ENCODE assay signal across 9 cellular contexts in genomic region chr1:6438047-6438525, GRCh38. TPM values are rescaled to one million over a fixed set of nuclear protein-coding genes. Genes with fewer than 3 reads are reported as not detected.
DNase-seq lines count a peak whose midpoint lies in the region; ATAC-seq and TF ChIP-seq lines count a peak whose summit lies in the region.
"Had no signal": no experiment of that assay in that cellular context is flagged by ENCODE, and none has a peak within 500 bp of the region (broad histone marks: within the 10 kb centered on the region; RNA-seq: fewer than 3 reads in every experiment).

No MANE protein-coding gene starts in this region.

- H3K4me3 Mint-ChIP-seq in CD4-positive, alpha-beta memory T cell: peak overlapping the region in 4 of 8 donors; percentile 20 to 83 (median 36)
- H3K4me3 Mint-ChIP-seq in activated CD4-positive, alpha-beta memory T cell treated with anti-CD3 and anti-CD28 coated beads, Interleukin-2, amount 10 ng/mL, durations not matched to agents 7 days and 5 days: no peak overlapping the region
- no peak overlapping the region for H3K4me3 Mint-ChIP-seq in stimulated activated memory B cell treated with anti-CD40 and anti-IgM and Interleukin-4, amounts not matched to agents 10 μg/mL and 1 μg/mL and 100 μg/mL, for 72 hours
- H3K4me3 Mint-ChIP-seq: stimulated activated naive CD8-positive, alpha-beta T cell treated with anti-CD3 and anti-CD28 coated beads, Interleukin-15, Interleukin-2, amounts not matched to agents 100 ng/mL and 50 ng/mL, for 24 hours had no signal

- peak overlapping the region in 3 of 7 donors; percentile 41 to 75 (median 44) for H3K27ac Mint-ChIP-seq in CD4-positive, alpha-beta memory T cell
- H3K27ac Mint-ChIP-seq in activated CD4-positive, alpha-beta memory T cell treated with anti-CD3 and anti-CD28 coated beads, Interleukin-2, amount 10 ng/mL, durations not matched to agents 7 days and 5 days: no peak overlapping the region
- H3K27ac Mint-ChIP-seq in stimulated activated memory B cell treated with anti-CD40 and anti-IgM and Interleukin-4, amounts not matched to agents 10 μg/mL and 1 μg/mL and 100 μg/mL, for 72 hours: no peak overlapping the region
- H3K27ac Mint-ChIP-seq: stimulated activated naive CD8-positive, alpha-beta T cell treated with anti-CD3 and anti-CD28 coated beads, Interleukin-15, Interleukin-2, amounts not matched to agents 100 ng/mL and 50 ng/mL, for 24 hours had no signal

- no peak overlapping the region for H3K27ac ChIP-seq in CD4-positive, alpha-beta memory T cell (ENCODE audit: low read depth, low read length)
- H3K27ac ChIP-seq in effector memory CD4-positive, alpha-beta T cell (ENCODE audit: insufficient read depth, low read length, poor library complexity, severe bottlenecking): no peak overlapping the region

- no peaks in the 10 kb centered on the region for H3K27me3 ChIP-seq in CD4-positive, alpha-beta memory T cell (ENCODE audit: insufficient read depth, low read length)
- H3K27me3 ChIP-seq in effector memory CD4-positive, alpha-beta T cell (replicated peaks; ENCODE audit: control insufficient read depth, insufficient read depth, low read length, poor library complexity, severe bottlenecking): no peaks in the 10 kb centered on the region

- peaks cover 11 to 12% of the 10 kb centered on the region in 2 donors for H3K27me3 Mint-ChIP-seq in CD4-positive, alpha-beta memory T cell
- peaks cover 30% of the 10 kb centered on the region for H3K27me3 Mint-ChIP-seq in activated CD4-positive, alpha-beta memory T cell treated with anti-CD3 and anti-CD28 coated beads, Interleukin-2, amount 10 ng/mL, durations not matched to agents 7 days and 5 days
- peaks cover 75% of the 10 kb centered on the region for H3K27me3 Mint-ChIP-seq in stimulated activated memory B cell treated with anti-CD40 and anti-IgM and Interleukin-4, amounts not matched to agents 10 μg/mL and 1 μg/mL and 100 μg/mL, for 72 hours

- no peaks in the 10 kb centered on the region for H3K36me3 ChIP-seq in CD4-positive, alpha-beta memory T cell (ENCODE audit: insufficient read depth, low read length)
- no peaks in the 10 kb centered on the region for H3K36me3 ChIP-seq in effector memory CD4-positive, alpha-beta T cell (ENCODE audit: control insufficient read depth, insufficient read depth, low read length)

- no peaks in the 10 kb centered on the region for H3K36me3 Mint-ChIP-seq in CD4-positive, alpha-beta memory T cell
- H3K36me3 Mint-ChIP-seq in activated CD4-positive, alpha-beta memory T cell treated with anti-CD3 and anti-CD28 coated beads, Interleukin-2, amount 10 ng/mL, durations not matched to agents 7 days and 5 days (ENCODE audit: low read depth): no peaks in the 10 kb centered on the region
- H3K36me3 Mint-ChIP-seq in stimulated activated memory B cell treated with anti-CD40 and anti-IgM and Interleukin-4, amounts not matched to agents 10 μg/mL and 1 μg/mL and 100 μg/mL, for 72 hours: no peaks in the 10 kb centered on the region

- H3K9me3 ChIP-seq in CD4-positive, alpha-beta memory T cell (ENCODE audit: control insufficient read depth in 1 of 2, low read length in 2 of 2): no peaks in the 10 kb centered on the region
- no peaks in the 10 kb centered on the region for H3K9me3 ChIP-seq in effector memory CD4-positive, alpha-beta T cell (ENCODE audit: control insufficient read depth, low read length)

- ATAC-seq in stimulated activated memory B cell treated with anti-CD40 and anti-IgM and Interleukin-4, amounts not matched to agents 10 μg/mL and 1 μg/mL and 100 μg/mL, for 72 hours: peak; percentile 69

- H3K4me1 Mint-ChIP-seq in CD4-positive, alpha-beta memory T cell: peaks cover 7 to 14% (median 9%) of the 10 kb centered on the region in 4 donors
- H3K4me1 Mint-ChIP-seq in activated CD4-positive, alpha-beta memory T cell treated with anti-CD3 and anti-CD28 coated beads, Interleukin-2, amount 10 ng/mL, durations not matched to agents 7 days and 5 days: peaks cover 7% of the 10 kb centered on the region
- peaks cover 20% of the 10 kb centered on the region for H3K4me1 Mint-ChIP-seq in stimulated activated memory B cell treated with anti-CD40 and anti-IgM and Interleukin-4, amounts not matched to agents 10 μg/mL and 1 μg/mL and 100 μg/mL, for 72 hours

- CTCF ChIA-PET in CD4-positive, alpha-beta memory T cell (lab: Charles Lee; ENCODE audit: partially characterized antibody): interaction anchor here (0.6 to 7.7 kb wide), 32 partner anchors 8 to 191 kb away, joined by 3 to 88 read pairs (median 5); partner anchors contain the start of genes ESPN, HES2, PLEKHG5 and TNFRSF25
- CTCF ChIA-PET in HEK293T (lab: Yijun Ruan, JAX): interaction anchor here (0.6 to 2.1 kb wide), 17 partner anchors 8 to 510 kb away, joined by 3 to 25 read pairs (median 4); partner anchors contain the start of genes HES2 and PLEKHG5
- CTCF ChIA-PET in activated CD4-positive, alpha-beta memory T cell treated with anti-CD3 and anti-CD28 coated beads, Interleukin-2, amount 10 ng/mL, durations not matched to agents 7 days and 5 days (lab: Charles Lee): interaction anchor here (0.5 to 9.9 kb wide), 27 partner anchors 9 to 191 kb away, joined by 3 to 108 read pairs (median 4); partner anchors contain the start of genes ESPN and HES2

- intact Hi-C loops in CD4-positive, alpha-beta memory T cell (cut with micrococcal nuclease): loop anchor here (1.0 kb wide), 3 partner anchors 15 to 192 kb away; no protein-coding TSS in a partner anchor

- no peak overlapping the region for H3K4me3 ChIP-seq in CD4-positive, alpha-beta memory T cell (ENCODE audit: low read length in 2 of 2)
- H3K4me3 ChIP-seq in effector memory CD4-positive, alpha-beta T cell (ENCODE audit: insufficient read depth, low read depth, low read length, poor library complexity, severe bottlenecking): no peak overlapping the region

- no peaks in the 10 kb centered on the region for H3K9me3 Mint-ChIP-seq in CD4-positive, alpha-beta memory T cell
- no peaks in the 10 kb centered on the region for H3K9me3 Mint-ChIP-seq in activated CD4-positive, alpha-beta memory T cell treated with anti-CD3 and anti-CD28 coated beads, Interleukin-2, amount 10 ng/mL, durations not matched to agents 7 days and 5 days
- H3K9me3 Mint-ChIP-seq in stimulated activated memory B cell treated with anti-CD40 and anti-IgM and Interleukin-4, amounts not matched to agents 10 μg/mL and 1 μg/mL and 100 μg/mL, for 72 hours: no peaks in the 10 kb centered on the region
- H3K9me3 Mint-ChIP-seq: stimulated activated naive CD8-positive, alpha-beta T cell treated with anti-CD3 and anti-CD28 coated beads, Interleukin-15, Interleukin-2, amounts not matched to agents 100 ng/mL and 50 ng/mL, for 24 hours had no signal

- DNase-seq in CD4-positive, alpha-beta memory T cell: peak; percentile 68 to 78 (median 71)
- DNase-seq in HEK293T (ENCODE audit: extremely low spot score) (peak; percentile 85), NCI-H69 (lab: John Stamatoyannopoulos, UW) (peak; percentile 68), myocyte (ENCODE audit: low read depth) (peak; percentile 52), GOT3 (lab: John Stamatoyannopoulos, UW) (no peak)
- peak; percentile 74 for DNase-seq in activated CD4-positive, alpha-beta memory T cell treated with anti-CD3 and anti-CD28 coated beads, Interleukin-2, amount 10 ng/mL, durations not matched to agents 7 days and 5 days
- peak; percentile 51 to 67 (median 55) for DNase-seq in effector memory CD4-positive, alpha-beta T cell

- POLR2A ChIA-PET in CD4-positive, alpha-beta memory T cell (lab: Charles Lee; ENCODE audit: partially characterized antibody): interaction anchor here (0.9 to 18.5 kb wide), 4 partner anchors 15 to 90 kb away, joined by 3 to 390 read pairs (median 6); partner anchors contain the start of genes HES2 and TNFRSF25
- POLR2A ChIA-PET in HEK293T (lab: Yijun Ruan, JAX): no interaction called here
- POLR2A ChIA-PET in activated CD4-positive, alpha-beta memory T cell treated with anti-CD3 and anti-CD28 coated beads, Interleukin-2, amount 10 ng/mL, durations not matched to agents 7 days and 5 days (lab: Charles Lee): interaction anchor here (1.0 to 1.9 kb wide), 4 partner anchors 15 to 28 kb away, joined by 3 to 7 read pairs (median 3); partner anchors contain the start of genes HES2 and TNFRSF25

- H3K4me1 ChIP-seq in CD4-positive, alpha-beta memory T cell (ENCODE audit: insufficient read depth, low read length): peaks cover 5% of the 10 kb centered on the region
- peaks cover 4% of the 10 kb centered on the region for H3K4me1 ChIP-seq in effector memory CD4-positive, alpha-beta T cell (ENCODE audit: control insufficient read depth, insufficient read depth, low read length, poor library complexity, severe bottlenecking)

TF ChIP-seq in HEK293T, 16 proteins besides CTCF, POLR2A, EP300 and RAD21 (continues in another document):
- TF ChIP-seq ELF4 (IDR thresholded peaks at IDR 0.05): no peak
- no peak for TF ChIP-seq TARDBP (IDR thresholded peaks at IDR 0.05)
- TF ChIP-seq CTBP1 (IDR thresholded peaks at IDR 0.05; ENCODE audit: borderline replicate concordance): no peak

RNA-seq across cellular contexts. Expression of gene ESPN, which starts 13.5 kb away (rescaled TPM):
- 10 to 100 TPM; 10.9 to 13.5 TPM for total RNA-seq in CD4-positive, alpha-beta memory T cell
- polyA plus RNA-seq in CD4-positive, alpha-beta memory T cell: 1 to 10 TPM in 1 of 2 donors, under 1 TPM in 1; 0.48 to 1.8 TPM
- total RNA-seq in activated CD4-positive, alpha-beta memory T cell treated with anti-CD3 and anti-CD28 coated beads, Interleukin-2, amount 10 ng/mL, durations not matched to agents 7 days and 5 days: under 1 TPM; 0.96 to 0.98 TPM
- total RNA-seq in myocyte: 0.03 and 0.31 TPM in 2 replicates
- polyA plus RNA-seq in myocyte (2012): 0.84 TPM

RNA-seq across cellular contexts. Expression of gene HES2, which starts 18.4 kb away (rescaled TPM):
- not detected for total RNA-seq in CD4-positive, alpha-beta memory T cell
- not detected for polyA plus RNA-seq in CD4-positive, alpha-beta memory T cell
- total RNA-seq in activated CD4-positive, alpha-beta memory T cell treated with anti-CD3 and anti-CD28 coated beads, Interleukin-2, amount 10 ng/mL, durations not matched to agents 7 days and 5 days: under 1 TPM; 0.13 to 0.70 TPM
- total RNA-seq in myocyte: 12.5 and 24.4 TPM in 2 replicates
- polyA plus RNA-seq in myocyte (2012): 3.5 TPM

RNA-seq across cellular contexts. Expression of gene TNFRSF25, which starts 27.9 kb away (rescaled TPM):
- total RNA-seq in CD4-positive, alpha-beta memory T cell: 100 to 1,000 TPM; 392 to 415 TPM
- 10 to 100 TPM; 28.9 to 60.7 TPM for polyA plus RNA-seq in CD4-positive, alpha-beta memory T cell
- total RNA-seq in activated CD4-positive, alpha-beta memory T cell treated with anti-CD3 and anti-CD28 coated beads, Interleukin-2, amount 10 ng/mL, durations not matched to agents 7 days and 5 days: 10 to 100 TPM; 82.9 to 85.1 TPM
- 24.4 and 38.2 TPM in 2 replicates for total RNA-seq in myocyte
- polyA plus RNA-seq in myocyte (2012): 38.4 TPM

RNA-seq across cellular contexts. Expression of gene ACOT7, which starts 44.5 kb away (rescaled TPM):
- 1 to 10 TPM; 2.7 to 3.1 TPM for total RNA-seq in CD4-positive, alpha-beta memory T cell
- 1 to 10 TPM; 6.5 to 7.4 TPM for polyA plus RNA-seq in CD4-positive, alpha-beta memory T cell
- total RNA-seq in activated CD4-positive, alpha-beta memory T cell treated with anti-CD3 and anti-CD28 coated beads, Interleukin-2, amount 10 ng/mL, durations not matched to agents 7 days and 5 days: 10 to 100 TPM; 56.8 to 58.6 TPM
- 18.7 and 35.2 TPM in 2 replicates for total RNA-seq in myocyte
- polyA plus RNA-seq in myocyte (2012): 53.9 TPM

RNA-seq across cellular contexts. Expression of gene PLEKHG5, which starts 53.4 kb away (rescaled TPM):
- 10 to 100 TPM; 10.4 to 11.8 TPM for total RNA-seq in CD4-positive, alpha-beta memory T cell
- 1 to 10 TPM; 1.7 to 2.0 TPM for polyA plus RNA-seq in CD4-positive, alpha-beta memory T cell
- 1 to 10 TPM; 1.7 to 2.3 TPM for total RNA-seq in activated CD4-positive, alpha-beta memory T cell treated with anti-CD3 and anti-CD28 coated beads, Interleukin-2, amount 10 ng/mL, durations not matched to agents 7 days and 5 days
- total RNA-seq in myocyte: 52.4 and 88.3 TPM in 2 replicates
- polyA plus RNA-seq in myocyte (2012): 78.1 TPM

Comparison
In these comparisons a context has a peak if more than half of its experiments do, and no peak if none do; other contexts are left out.
1. RNA of gene TNFRSF25, which starts 27.9 kb away (total RNA-seq): 392 to 415 TPM in CD4-positive, alpha-beta memory T cell; 82.9 to 85.1 TPM in activated CD4-positive, alpha-beta memory T cell treated with anti-CD3 and anti-CD28 coated beads, Interleukin-2, amount 10 ng/mL, durations not matched to agents 7 days and 5 days and 24.4 to 38.2 TPM in myocyte; every median in the first group is over 4 times any median in the second.